ENCODE assay signal across 20 cellular contexts in genomic region chr10:95613330-95613729, GRCh38. TPM values are rescaled to one million over a fixed set of nuclear protein-coding genes. Genes with fewer than 3 reads are reported as not detected.
DNase-seq lines count a peak whose midpoint lies in the region; ATAC-seq and TF ChIP-seq lines count a peak whose summit lies in the region.
"Had no signal": no experiment of that assay in that cellular context is flagged by ENCODE, and none has a peak within 500 bp of the region (broad histone marks: within the 10 kb centered on the region; RNA-seq: fewer than 3 reads in every experiment).

No MANE protein-coding gene starts in this region.

- H3K27me3 Mint-ChIP-seq in Caco-2 (ENCODE audit: insufficient read depth, unreplicated experiment): no peaks in the 10 kb centered on the region
- H3K27me3 Mint-ChIP-seq: CD4-positive, alpha-beta T cell had no signal

- H3K4me1 ChIP-seq in Caco-2 (peaks cover 6% of the 10 kb centered on the region; the same call in 1 of the 2 replicates), hepatocyte (ENCODE audit: insufficient read depth) (peaks cover 8% of the 10 kb centered on the region), liver (ENCODE audit: control insufficient read depth in 4 of 4, insufficient read depth in 4 of 4, low read length in 3 of 4) (peaks cover 0 to 7% (median 0%) of the 10 kb centered on the region in 4 donors), muscle layer of duodenum (ENCODE audit: control insufficient read depth in 1 of 2, insufficient read depth in 2 of 2, low read length in 2 of 2) (peaks cover 0 to 4% of the 10 kb centered on the region in 2 donors)
- H3K4me1 ChIP-seq: A549 had no signal

- no peak overlapping the region for H3K4me2 ChIP-seq in hepatocyte
- H3K4me2 ChIP-seq: A549 had no signal

- no peaks in the 10 kb centered on the region for H3K27me3 ChIP-seq in Caco-2 (replicated peaks; ENCODE audit: control insufficient read depth, insufficient read depth, low read length)
- no peaks in the 10 kb centered on the region for H3K27me3 ChIP-seq in hepatocyte
- no peaks in the 10 kb centered on the region for H3K27me3 ChIP-seq in liver (ENCODE audit: control insufficient read depth in 4 of 4, insufficient read depth in 4 of 4, low read length in 3 of 4)
- H3K27me3 ChIP-seq in muscle layer of duodenum (ENCODE audit: low read depth, low read length): no peaks in the 10 kb centered on the region

- WGBS in hepatocyte (ENCODE audit: low lambda C conversion rate, missing lambda C conversion rate): 67% methylated on average over 2 of the region's 2 CpGs
- 34% methylated on average over 2 of the region's 2 CpGs for WGBS in liver

- POLR2A ChIA-PET in Caco-2 (lab: Charles Lee): no interaction called here

- no peaks in the 10 kb centered on the region for H3K79me2 ChIP-seq in hepatocyte

- peak overlapping the region; percentile 63 for H3K27ac Mint-ChIP-seq in Caco-2 (ENCODE audit: unreplicated experiment)
- H3K27ac Mint-ChIP-seq: CD4-positive, alpha-beta T cell; HFFc6 had no signal

- TF ChIP-seq CTCF in Caco-2 (IDR thresholded peaks at IDR 0.05; ENCODE audit: insufficient read depth in 1 of 2, low read depth in 1 of 2, low read length in 1 of 2, severe bottlenecking in 1 of 2, unreplicated experiment in 1 of 2) (no peak), hepatocyte (IDR thresholded peaks at IDR 0.05; ENCODE audit: poor library complexity) (no peak), liver (IDR thresholded peaks at IDR 0.05; ENCODE audit: low read depth, low read length, missing input control) (no peak), omental fat pad (IDR thresholded peaks at IDR 0.05) (no peak)

- peaks cover 8% of the 10 kb centered on the region for H3K4me1 Mint-ChIP-seq in Caco-2 (ENCODE audit: low read depth, unreplicated experiment)

- ATAC-seq in GM19463 (IDR thresholded peaks at IDR 0.05; ENCODE audit: unreplicated experiment) (no peak), omental fat pad (ENCODE audit: low FRiP score) (no peak)
- ATAC-seq: A549, HCT116 had no signal

- H3K4me3 Mint-ChIP-seq in Caco-2 (ENCODE audit: unreplicated experiment): no peak overlapping the region
- H3K4me3 Mint-ChIP-seq: CD4-positive, alpha-beta T cell; HFFc6 had no signal

- peaks cover 100% of the 10 kb centered on the region for H3K36me3 Mint-ChIP-seq in Caco-2 (ENCODE audit: insufficient read depth, unreplicated experiment)

- intact Hi-C loops in Caco-2 (cut with micrococcal nuclease; ENCODE audit: unreplicated experiment): no loop called here

- no peak overlapping the region for H3K9ac ChIP-seq in liver (ENCODE audit: low read depth in 1 of 2, low read length in 2 of 2)

- BruUV-seq in Caco-2 (replicated peaks; lab: Mats Ljungman, UMichigan): no TSS peak

- no peak for DNase-seq in Caco-2
- peak; percentile 34 for DNase-seq in hepatocyte (ENCODE audit: low spot score)
- no peak for DNase-seq in omental fat pad (ENCODE audit: low spot score)
- no peak for DNase-seq in NCI-H1105 (lab: John Stamatoyannopoulos, UW)
- DNase-seq in ecto neural progenitor cell (ENCODE audit: low spot score): no peak
- DNase-seq: AML-193; Calu3; CD4-positive, alpha-beta T cell; DMS79 treated with DMSO at 0.1 percent for 48 hours; GF-D8; GOT3; H7; HFFc6 had no signal

- CTCF ChIA-PET in Caco-2 (lab: Charles Lee): interaction anchor here (0.6 to 0.9 kb wide), 2 partner anchors 80 to 250 kb away, joined by 3 to 4 read pairs; partner anchors contain the start of gene TCTN3

- no peaks in the 10 kb centered on the region for H3K9me2 ChIP-seq in hepatocyte (replicated peaks; ENCODE audit: insufficient read depth)

- H3K9me3 Mint-ChIP-seq in Caco-2 (ENCODE audit: unreplicated experiment): no peaks in the 10 kb centered on the region
- H3K9me3 Mint-ChIP-seq: CD4-positive, alpha-beta T cell; HFFc6 had no signal

- TF ChIP-seq RAD21 in liver (IDR thresholded peaks at IDR 0.05): peak in 1 of 2 donors; percentile 14

- no peak overlapping the region for H2AFZ ChIP-seq in hepatocyte

- peaks cover 20% of the 10 kb centered on the region for H3K36me3 ChIP-seq in Caco-2 (ENCODE audit: control insufficient read depth, insufficient read depth, low read length)
- H3K36me3 ChIP-seq in hepatocyte (replicated peaks; ENCODE audit: insufficient read depth, low read depth): no peaks in the 10 kb centered on the region
- peaks cover 26 to 56% (median 55%) of the 10 kb centered on the region in 4 donors for H3K36me3 ChIP-seq in liver (ENCODE audit: control insufficient read depth in 4 of 4, insufficient read depth in 3 of 4, low read depth in 1 of 4, low read length in 3 of 4)
- peaks cover 78 to 83% of the 10 kb centered on the region in 2 donors for H3K36me3 ChIP-seq in muscle layer of duodenum (ENCODE audit: control insufficient read depth in 1 of 2, insufficient read depth in 2 of 2, low read length in 2 of 2)

- H3K27ac ChIP-seq in hepatocyte (peak overlapping the region; percentile 88), liver (ENCODE audit: low read depth in 1 of 2, low read length in 2 of 2) (peak overlapping the region in 1 of 2 donors; percentile 66), muscle layer of duodenum (ENCODE audit: low read length) (peak overlapping the region; percentile 1)
- H3K27ac ChIP-seq: 22Rv1, A549, C4-2B had no signal

- no peak overlapping the region for H3K4me3 ChIP-seq in Caco-2 (ENCODE audit: low read depth, low read length)
- no peak overlapping the region for H3K4me3 ChIP-seq in hepatocyte
- no peak overlapping the region for H3K4me3 ChIP-seq in liver (ENCODE audit: low read depth in 1 of 3, low read length in 3 of 3)
- no peak overlapping the region for H3K4me3 ChIP-seq in muscle layer of duodenum (ENCODE audit: low read depth in 1 of 2, low read length in 2 of 2)
- H3K4me3 ChIP-seq: A549 had no signal

- H3K9me3 ChIP-seq in Caco-2 (no peaks in the 10 kb centered on the region), hepatocyte (ENCODE audit: low read depth) (no peaks in the 10 kb centered on the region), liver (ENCODE audit: control insufficient read depth in 4 of 4, low read length in 3 of 4) (no peaks in the 10 kb centered on the region), muscle layer of duodenum (ENCODE audit: control insufficient read depth in 1 of 2, low read length in 2 of 2) (no peaks in the 10 kb centered on the region)
- H3K9me3 ChIP-seq: A549 had no signal

- no peaks in the 10 kb centered on the region for H4K20me1 ChIP-seq in hepatocyte (ENCODE audit: insufficient read depth, poor library complexity, severe bottlenecking)

TF ChIP-seq in liver, 16 proteins besides CTCF, POLR2A, EP300 and RAD21:
- TF ChIP-seq HNF4A (conservative IDR thresholded peaks at IDR 0.05): peak; percentile 53 to 63
- peak; percentile 60 for TF ChIP-seq SP1 (IDR thresholded peaks at IDR 0.05)
- no peak for TF ChIP-seq TAF1 (conservative IDR thresholded peaks at IDR 0.05)
- TF ChIP-seq MAX (IDR thresholded peaks at IDR 0.05): peak; percentile 30
- no peak for TF ChIP-seq HNF4G (IDR thresholded peaks at IDR 0.05)
- TF ChIP-seq RXRA (IDR thresholded peaks at IDR 0.05): peak in 1 of 2 donors; percentile 39
- peak; percentile 9 for TF ChIP-seq FOXA2 (IDR thresholded peaks at IDR 0.05)

RNA-seq across cellular contexts. Expression of gene ALDH18A1, which starts 43.2 kb away (rescaled TPM):
- total RNA-seq in Caco-2 (2022) (166 and 169 TPM in 2 replicates), hepatocyte (136 and 168 TPM in 2 replicates), liver (10 to 100 TPM; 31.1 to 35.0 TPM), omental fat pad (10 to 100 TPM; 23.5 to 35.2 (median 28.8) TPM)
- polyA plus RNA-seq in hepatocyte (105 and 106 TPM in 2 replicates), liver (10 to 100 TPM in 1 of 2 donors, 1 to 10 TPM in 1; 10.0 to 19.2 TPM)

RNA-seq across cellular contexts. Expression of gene SORBS1, which starts 52.2 kb away (rescaled TPM):
- total RNA-seq in Caco-2 (2022): 39.3 and 44.1 TPM in 2 replicates
- total RNA-seq in hepatocyte: 33.1 and 40.2 TPM in 2 replicates
- 17.0 and 18.2 TPM in 2 replicates for polyA plus RNA-seq in hepatocyte
- 10 to 100 TPM; 33.2 to 71.3 TPM for total RNA-seq in liver
- 10 to 100 TPM; 38.3 to 49.9 TPM for polyA plus RNA-seq in liver
- total RNA-seq in omental fat pad: 1,000 to 10,000 TPM in 1 of 4 donors, 100 to 1,000 TPM in 3; 120 to 1,051 (median 449) TPM
